ENCODE assay signal across 1 cellular context in genomic region chr2:208265807-208266640, GRCh38.
TF ChIP-seq lines count a peak whose summit lies in the region.

A gene with protein sequence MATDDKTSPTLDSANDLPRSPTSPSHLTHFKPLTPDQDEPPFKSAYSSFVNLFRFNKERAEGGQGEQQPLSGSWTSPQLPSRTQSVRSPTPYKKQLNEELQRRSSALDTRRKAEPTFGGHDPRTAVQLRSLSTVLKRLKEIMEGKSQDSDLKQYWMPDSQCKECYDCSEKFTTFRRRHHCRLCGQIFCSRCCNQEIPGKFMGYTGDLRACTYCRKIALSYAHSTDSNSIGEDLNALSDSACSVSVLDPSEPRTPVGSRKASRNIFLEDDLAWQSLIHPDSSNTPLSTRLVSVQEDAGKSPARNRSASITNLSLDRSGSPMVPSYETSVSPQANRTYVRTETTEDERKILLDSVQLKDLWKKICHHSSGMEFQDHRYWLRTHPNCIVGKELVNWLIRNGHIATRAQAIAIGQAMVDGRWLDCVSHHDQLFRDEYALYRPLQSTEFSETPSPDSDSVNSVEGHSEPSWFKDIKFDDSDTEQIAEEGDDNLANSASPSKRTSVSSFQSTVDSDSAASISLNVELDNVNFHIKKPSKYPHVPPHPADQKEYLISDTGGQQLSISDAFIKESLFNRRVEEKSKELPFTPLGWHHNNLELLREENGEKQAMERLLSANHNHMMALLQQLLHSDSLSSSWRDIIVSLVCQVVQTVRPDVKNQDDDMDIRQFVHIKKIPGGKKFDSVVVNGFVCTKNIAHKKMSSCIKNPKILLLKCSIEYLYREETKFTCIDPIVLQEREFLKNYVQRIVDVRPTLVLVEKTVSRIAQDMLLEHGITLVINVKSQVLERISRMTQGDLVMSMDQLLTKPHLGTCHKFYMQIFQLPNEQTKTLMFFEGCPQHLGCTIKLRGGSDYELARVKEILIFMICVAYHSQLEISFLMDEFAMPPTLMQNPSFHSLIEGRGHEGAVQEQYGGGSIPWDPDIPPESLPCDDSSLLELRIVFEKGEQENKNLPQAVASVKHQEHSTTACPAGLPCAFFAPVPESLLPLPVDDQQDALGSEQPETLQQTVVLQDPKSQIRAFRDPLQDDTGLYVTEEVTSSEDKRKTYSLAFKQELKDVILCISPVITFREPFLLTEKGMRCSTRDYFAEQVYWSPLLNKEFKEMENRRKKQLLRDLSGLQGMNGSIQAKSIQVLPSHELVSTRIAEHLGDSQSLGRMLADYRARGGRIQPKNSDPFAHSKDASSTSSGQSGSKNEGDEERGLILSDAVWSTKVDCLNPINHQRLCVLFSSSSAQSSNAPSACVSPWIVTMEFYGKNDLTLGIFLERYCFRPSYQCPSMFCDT (N-terminal part only) (plus strand): TSS chr2:208266255. CDS start chr2:208271520, 5,265 bp downstream.

TF ChIP-seq in HepG2, 621 proteins besides CTCF, POLR2A, EP300 and RAD21 (continued from another document and continues in another):
- TF ChIP-seq FOXO4 (CRISPR knock-in tag; conservative IDR thresholded peaks at IDR 0.05) (no peak), PAWR (CRISPR knock-in tag; IDR thresholded peaks at IDR 0.05; ENCODE audit: borderline replicate concordance) (no peak), CBFB (CRISPR knock-in tag; IDR thresholded peaks at IDR 0.05) (peak; percentile 98), MED1 (CRISPR knock-in tag; IDR thresholded peaks at IDR 0.05) (peak; percentile 95), ZFP36L1 (CRISPR knock-in tag; IDR thresholded peaks at IDR 0.05) (no peak; the same call in 1 of the 2 replicates), ZNF597 (CRISPR knock-in tag; IDR thresholded peaks at IDR 0.05) (0 out of 2 replicates have a peak, but pooled peaks have one; percentile 49), ARNT2 (CRISPR knock-in tag; IDR thresholded peaks at IDR 0.05; ENCODE audit: low read depth) (no peak; the same call in 1 of the 2 replicates), PREB (CRISPR knock-in tag; IDR thresholded peaks at IDR 0.05) (no peak), SKI (IDR thresholded peaks at IDR 0.05; ENCODE audit: partially characterized antibody) (peak; percentile 62), ATF4 (CRISPR knock-in tag; IDR thresholded peaks at IDR 0.05) (peak in 1 of 2 experiments; percentile 83; a peak in 2 of 4 replicates), ZNF766 (CRISPR knock-in tag; IDR thresholded peaks at IDR 0.05; ENCODE audit: borderline replicate concordance) (no peak; the same call in 1 of the 2 replicates), ZNF839 (CRISPR knock-in tag; IDR thresholded peaks at IDR 0.05; ENCODE audit: borderline replicate concordance) (peak; percentile 58; the same call in 1 of the 2 replicates), TBX2 (CRISPR knock-in tag; IDR thresholded peaks at IDR 0.05; ENCODE audit: borderline replicate concordance) (peak; percentile 95), CREB3 (CRISPR knock-in tag; IDR thresholded peaks at IDR 0.05) (no peak; the same call in 1 of the 2 replicates), REXO4 (CRISPR knock-in tag; IDR thresholded peaks at IDR 0.05; ENCODE audit: borderline replicate concordance) (no peak), ZNF124 (CRISPR knock-in tag; IDR thresholded peaks at IDR 0.05) (peak; percentile 40; the same call in 1 of the 2 replicates), REST (IDR thresholded peaks at IDR 0.05; ENCODE audit: borderline replicate concordance in 1 of 2, low read depth in 1 of 2, low read length in 2 of 2) (peak in 1 of 2 experiments; percentile 64; a peak in 2 of 4 replicates), FOXA3 (CRISPR knock-in tag; IDR thresholded peaks at IDR 0.05) (peak; percentile 80), PHF8 (CRISPR knock-in tag; IDR thresholded peaks at IDR 0.05) (peak; percentile 94), PHF21A (CRISPR knock-in tag; IDR thresholded peaks at IDR 0.05) (peak; percentile 100), HNRNPH1 (optimal IDR thresholded peaks at IDR 0.05; ENCODE audit: low read depth, low read length) (no peak), HDAC1 (CRISPR knock-in tag; IDR thresholded peaks at IDR 0.05) (peak; percentile 94), ZNF484 (CRISPR knock-in tag; IDR thresholded peaks at IDR 0.05; ENCODE audit: borderline replicate concordance, low read depth) (0 out of 2 replicates have a peak, but pooled peaks have one; percentile 9), ZFP37 (CRISPR knock-in tag; IDR thresholded peaks at IDR 0.05; ENCODE audit: borderline replicate concordance) (peak; percentile 88; the same call in 1 of the 2 replicates), STAT5B (CRISPR knock-in tag; IDR thresholded peaks at IDR 0.05) (no peak; the same call in 1 of the 2 replicates), ZSCAN21 (CRISPR knock-in tag; IDR thresholded peaks at IDR 0.05; ENCODE audit: borderline replicate concordance) (peak; percentile 98), GTF2F1 (IDR thresholded peaks at IDR 0.05; ENCODE audit: low read length) (no peak), MEIS2 (CRISPR knock-in tag; IDR thresholded peaks at IDR 0.05) (peak; percentile 82), HMGA1 (CRISPR knock-in tag; conservative IDR thresholded peaks at IDR 0.05) (no peak), GATAD2A (CRISPR knock-in tag; IDR thresholded peaks at IDR 0.05) (peak; percentile 89), ZNF678 (CRISPR knock-in tag; IDR thresholded peaks at IDR 0.05) (no peak; the same call in 1 of the 2 replicates), WIZ (CRISPR knock-in tag; IDR thresholded peaks at IDR 0.05) (peak; percentile 84), MAF1 (CRISPR knock-in tag; IDR thresholded peaks at IDR 0.05; ENCODE audit: borderline replicate concordance) (peak; percentile 88; the same call in 1 of the 2 replicates), ZFY (CRISPR knock-in tag; IDR thresholded peaks at IDR 0.05) (peak; percentile 95), ZNF547 (CRISPR knock-in tag; IDR thresholded peaks at IDR 0.05) (peak; percentile 56; the same call in 1 of the 2 replicates)
- TF ChIP-seq, protein P1, sequence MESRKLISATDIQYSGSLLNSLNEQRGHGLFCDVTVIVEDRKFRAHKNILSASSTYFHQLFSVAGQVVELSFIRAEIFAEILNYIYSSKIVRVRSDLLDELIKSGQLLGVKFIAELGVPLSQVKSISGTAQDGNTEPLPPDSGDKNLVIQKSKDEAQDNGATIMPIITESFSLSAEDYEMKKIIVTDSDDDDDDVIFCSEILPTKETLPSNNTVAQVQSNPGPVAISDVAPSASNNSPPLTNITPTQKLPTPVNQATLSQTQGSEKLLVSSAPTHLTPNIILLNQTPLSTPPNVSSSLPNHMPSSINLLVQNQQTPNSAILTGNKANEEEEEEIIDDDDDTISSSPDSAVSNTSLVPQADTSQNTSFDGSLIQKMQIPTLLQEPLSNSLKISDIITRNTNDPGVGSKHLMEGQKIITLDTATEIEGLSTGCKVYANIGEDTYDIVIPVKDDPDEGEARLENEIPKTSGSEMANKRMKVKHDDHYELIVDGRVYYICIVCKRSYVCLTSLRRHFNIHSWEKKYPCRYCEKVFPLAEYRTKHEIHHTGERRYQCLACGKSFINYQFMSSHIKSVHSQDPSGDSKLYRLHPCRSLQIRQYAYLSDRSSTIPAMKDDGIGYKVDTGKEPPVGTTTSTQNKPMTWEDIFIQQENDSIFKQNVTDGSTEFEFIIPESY (CRISPR knock-in tag; IDR thresholded peaks at IDR 0.05) = peak; percentile 73
- TF ChIP-seq, protein P2, sequence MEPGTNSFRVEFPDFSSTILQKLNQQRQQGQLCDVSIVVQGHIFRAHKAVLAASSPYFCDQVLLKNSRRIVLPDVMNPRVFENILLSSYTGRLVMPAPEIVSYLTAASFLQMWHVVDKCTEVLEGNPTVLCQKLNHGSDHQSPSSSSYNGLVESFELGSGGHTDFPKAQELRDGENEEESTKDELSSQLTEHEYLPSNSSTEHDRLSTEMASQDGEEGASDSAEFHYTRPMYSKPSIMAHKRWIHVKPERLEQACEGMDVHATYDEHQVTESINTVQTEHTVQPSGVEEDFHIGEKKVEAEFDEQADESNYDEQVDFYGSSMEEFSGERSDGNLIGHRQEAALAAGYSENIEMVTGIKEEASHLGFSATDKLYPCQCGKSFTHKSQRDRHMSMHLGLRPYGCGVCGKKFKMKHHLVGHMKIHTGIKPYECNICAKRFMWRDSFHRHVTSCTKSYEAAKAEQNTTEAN (CRISPR knock-in tag; conservative IDR thresholded peaks at IDR 0.05) = no peak
- TF ChIP-seq, protein P3, sequence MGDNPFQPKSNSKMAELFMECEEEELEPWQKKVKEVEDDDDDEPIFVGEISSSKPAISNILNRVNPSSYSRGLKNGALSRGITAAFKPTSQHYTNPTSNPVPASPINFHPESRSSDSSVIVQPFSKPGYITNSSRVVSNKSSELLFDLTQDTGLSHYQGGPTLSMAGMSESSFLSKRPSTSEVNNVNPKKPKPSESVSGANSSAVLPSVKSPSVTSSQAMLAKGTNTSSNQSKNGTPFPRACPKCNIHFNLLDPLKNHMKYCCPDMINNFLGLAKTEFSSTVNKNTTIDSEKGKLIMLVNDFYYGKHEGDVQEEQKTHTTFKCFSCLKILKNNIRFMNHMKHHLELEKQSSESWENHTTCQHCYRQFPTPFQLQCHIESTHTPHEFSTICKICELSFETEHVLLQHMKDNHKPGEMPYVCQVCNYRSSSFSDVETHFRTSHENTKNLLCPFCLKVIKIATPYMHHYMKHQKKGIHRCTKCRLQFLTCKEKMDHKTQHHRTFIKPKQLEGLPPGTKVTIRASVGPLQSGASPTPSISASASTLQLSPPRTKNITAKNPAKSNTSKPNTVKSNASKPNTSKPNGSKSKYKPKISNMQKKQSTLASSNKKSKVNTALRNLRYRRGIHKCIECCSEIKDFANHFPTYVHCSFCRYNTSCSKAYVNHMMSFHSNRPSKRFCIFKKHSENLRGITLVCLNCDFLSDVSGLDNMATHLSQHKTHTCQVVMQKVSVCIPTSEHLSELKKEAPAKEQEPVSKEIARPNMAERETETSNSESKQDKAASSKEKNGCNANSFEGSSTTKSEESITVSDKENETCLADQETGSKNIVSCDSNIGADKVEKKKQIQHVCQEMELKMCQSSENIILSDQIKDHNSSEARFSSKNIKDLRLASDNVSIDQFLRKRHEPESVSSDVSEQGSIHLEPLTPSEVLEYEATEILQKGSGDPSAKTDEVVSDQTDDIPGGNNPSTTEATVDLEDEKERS (CRISPR knock-in tag; IDR thresholded peaks at IDR 0.05) = peak; percentile 83
